25 cellular contexts compared by ENCODE assay signal in the genomic region with DNA sequence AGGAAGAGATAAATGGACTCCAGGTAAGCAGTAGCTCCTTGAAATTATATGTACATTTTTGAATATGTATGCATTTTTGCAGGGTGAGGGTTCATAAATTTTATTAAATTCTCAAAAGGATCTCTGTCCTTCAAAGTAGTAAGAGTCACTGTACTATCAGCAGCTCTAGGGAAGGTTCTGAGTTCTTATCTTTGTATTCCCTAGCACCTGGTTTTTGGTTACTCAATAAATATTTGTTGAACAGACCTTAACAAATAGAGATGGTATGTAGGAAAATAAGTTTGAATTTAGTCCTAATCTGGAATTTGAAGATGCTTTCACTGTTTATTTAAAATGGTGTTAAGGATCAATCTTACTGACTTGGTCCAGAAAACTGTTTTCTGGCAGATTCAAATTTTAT.
"Had no signal": no experiment of that assay in that cellular context is flagged by ENCODE, and none has a peak within 500 bp of the region (broad histone marks: within the 10 kb centered on the region; RNA-seq: fewer than 3 reads in every experiment).

No MANE protein-coding gene starts in this region.

- H3K27me3 ChIP-seq: breast epithelium, colonic mucosa, gastroesophageal sphincter, testis, uterus had no signal

- H3K27me3 Mint-ChIP-seq: activated CD4-positive, alpha-beta T cell treated with anti-CD3 and anti-CD28 coated beads for 36 hours; activated naive CD8-positive, alpha-beta T cell treated with anti-CD3 and anti-CD28 coated beads for 36 hours had no signal

- H3K36me3 ChIP-seq: breast epithelium, colonic mucosa, gastroesophageal sphincter, uterus had no signal

- ATAC-seq: activated CD4-positive, alpha-beta T cell treated with anti-CD3 and anti-CD28 coated beads for 36 hours; activated T-cell treated with anti-CD3 and anti-CD28 coated beads, Interleukin-2, amount 50 U/mL, for 4 hours; gastroesophageal sphincter; left ventricle myocardium superior; sciatic nerve; WTC11 had no signal

- H3K9me3 Mint-ChIP-seq: activated naive CD8-positive, alpha-beta T cell treated with anti-CD3 and anti-CD28 coated beads for 36 hours; activated T-cell treated with anti-CD3 and anti-CD28 coated beads, Interleukin-2, amount 50 U/mL, for 4 hours; WTC11 had no signal

- H3K4me3 Mint-ChIP-seq: activated CD4-positive, alpha-beta T cell treated with anti-CD3 and anti-CD28 coated beads for 36 hours; activated naive CD8-positive, alpha-beta T cell treated with anti-CD3 and anti-CD28 coated beads for 36 hours; activated T-cell treated with anti-CD3 and anti-CD28 coated beads, Interleukin-2, amount 50 U/mL, for 4 hours; WTC11 had no signal

- H3K27ac Mint-ChIP-seq: activated CD4-positive, alpha-beta T cell treated with anti-CD3 and anti-CD28 coated beads for 36 hours; activated naive CD8-positive, alpha-beta T cell treated with anti-CD3 and anti-CD28 coated beads for 36 hours; WTC11 had no signal

- H3K27ac ChIP-seq: breast epithelium, colonic mucosa, epithelial cell of prostate, gastroesophageal sphincter, testis, uterus had no signal

- H3K36me3 Mint-ChIP-seq: WTC11 had no signal

- H3K4me3 ChIP-seq: breast epithelium, colonic mucosa, gastroesophageal sphincter, testis, uterus had no signal

- H3K4me1 ChIP-seq: breast epithelium, colonic mucosa, testis had no signal

- DNase-seq: activated CD4-positive, alpha-beta T cell treated with anti-CD3 and anti-CD28 coated beads for 36 hours; activated CD4-positive, alpha-beta T cell treated with anti-CD3 and anti-CD28 coated beads, Interleukin-2, amount 50 U/mL, for 4 hours; activated CD8-positive, alpha-beta memory T cell treated with anti-CD3 and anti-CD28 coated beads for 24 hours; activated CD8-positive, alpha-beta memory T cell treated with anti-CD3 and anti-CD28 coated beads, Interleukin-2, amount 50 U/mL, for 4 hours; activated naive CD4-positive, alpha-beta T cell treated with Interleukin-2 at 50 U/mL for 16 hours; activated naive CD8-positive, alpha-beta T cell treated with anti-CD3 and anti-CD28 coated beads for 36 hours; activated T-cell treated with anti-CD3 and anti-CD28 coated beads, Interleukin-2, amount 50 U/mL, for 4 hours; colonic mucosa; head of caudate nucleus; hypothalamus; left ventricle myocardium superior; mammary epithelial cell; posterior cingulate gyrus; small intestine; stimulated activated CD4-positive, alpha-beta T cell treated with anti-CD3 and anti-CD28 coated beads, Interleukin-2, amount 100 ng/mL, for 24 hours; stimulated activated naive CD4-positive, alpha-beta T cell; T1000; testis; trophoblast cell; uterus had no signal

- H3K9me3 ChIP-seq: breast epithelium, colonic mucosa, gastroesophageal sphincter, testis, uterus had no signal
